9 cellular contexts compared by ENCODE assay signal in genomic region chr6:26312096-26312463, GRCh38. TPM values are rescaled to one million over a fixed set of nuclear protein-coding genes. Genes with fewer than 3 reads are reported as not detected.
A peak's percentile ranks its signal among the peaks of the same experiment; 100 is the strongest.
DNase-seq lines count a peak whose midpoint lies in the region; ATAC-seq and TF ChIP-seq lines count a peak whose summit lies in the region.
"Had no signal": no experiment of that assay in that cellular context is flagged by ENCODE, and none has a peak within 500 bp of the region (broad histone marks: within the 10 kb centered on the region; RNA-seq: fewer than 3 reads in every experiment).

No MANE protein-coding gene starts in this region.

- H3K9ac ChIP-seq in HUES48 (ENCODE audit: low read depth, low read length) = no peak overlapping the region

- H3K36me3 ChIP-seq in HUES48 (ENCODE audit: control insufficient read depth, insufficient read depth, low read length) = no peaks in the 10 kb centered on the region
- H3K36me3 ChIP-seq: pancreas had no signal

- H3K4me3 ChIP-seq in HUES48 (ENCODE audit: low read depth, low read length) = peak overlapping the region; percentile 98
- H3K4me3 ChIP-seq in astrocyte of the spinal cord (ENCODE audit: low read depth, low read length) = peak overlapping the region; percentile 58

- ATAC-seq in GM21423 (IDR thresholded peaks at IDR 0.05; ENCODE audit: unreplicated experiment) = no peak

- H3K4me1 ChIP-seq in HUES48 (ENCODE audit: control insufficient read depth, insufficient read depth, low read length) = no peaks in the 10 kb centered on the region
- H3K4me1 ChIP-seq: pancreas had no signal

- DNase-seq in Ammon's horn (ENCODE audit: low spot score) = peak; percentile 7
- no peak for DNase-seq in astrocyte of the spinal cord (ENCODE audit: low read depth, low spot score)
- peak; percentile 38 for DNase-seq in medulla oblongata (ENCODE audit: extremely low spot score)
- DNase-seq in mucosa of gallbladder (ENCODE audit: low spot score) = no peak
- no peak for DNase-seq in HPDE6-E6E7 (ENCODE audit: extremely low spot score)
- DNase-seq in NCI-H2081 treated with DMSO at 0.1 percent for 48 hours (lab: John Stamatoyannopoulos, UW) = no peak

- no peaks in the 10 kb centered on the region for H3K27me3 ChIP-seq in HUES48 (ENCODE audit: control insufficient read depth, insufficient read depth, low read length)

- in situ Hi-C loops in astrocyte of the spinal cord (cut with HindIII; ENCODE audit: low sequenced_read_pairs) = no loop called here

- TF ChIP-seq CTCF in astrocyte of the spinal cord (IDR thresholded peaks at IDR 0.05; ENCODE audit: low read depth, low read length) = no peak

- peak overlapping the region; percentile 26 for H3K27ac ChIP-seq in HUES48 (ENCODE audit: low read depth, low read length)

- H3K9me3 ChIP-seq in HUES48 (ENCODE audit: control insufficient read depth, insufficient read depth, low read length) = no peaks in the 10 kb centered on the region
- H3K9me3 ChIP-seq: pancreas had no signal

RNA-seq across cellular contexts. Expression of gene BTN3A2, which starts 52.9 kb away (rescaled TPM):
- total RNA-seq in mucosa of gallbladder = 53.1 TPM

Comparison
In these comparisons a context has a peak if more than half of its experiments do, and no peak if none do; other contexts are left out.
1. DNase-seq: peak in Ammon's horn (single experiment) and medulla oblongata (single experiment); none in astrocyte of the spinal cord (single experiment), mucosa of gallbladder (single experiment), HPDE6-E6E7 (single experiment) and NCI-H2081 treated with DMSO at 0.1 percent for 48 hours (single experiment).